25 cellular contexts compared by ENCODE assay signal in genomic region chr14:100032749-100033148, GRCh38. TPM values are rescaled to one million over a fixed set of nuclear protein-coding genes. Genes with fewer than 3 reads are reported as not detected.
DNase-seq lines count a peak whose midpoint lies in the region; ATAC-seq, FAIRE-seq and TF ChIP-seq lines count a peak whose summit lies in the region.
"Had no signal": no experiment of that assay in that cellular context is flagged by ENCODE, and none has a peak within 500 bp of the region (broad histone marks: within the 10 kb centered on the region; RNA-seq: fewer than 3 reads in every experiment).

No MANE protein-coding gene starts in this region.

- no peak overlapping the region for H3K4me3 ChIP-seq in PC-9
- H3K4me3 ChIP-seq in keratinocyte (ENCODE audit: control insufficient read depth in 2 of 3, extremely low read depth in 1 of 3, insufficient read depth in 2 of 3, low read depth in 1 of 3, low read length in 3 of 3), result no peak overlapping the region

- no peak for DNase-seq in activated CD4-positive, alpha-beta T cell treated with anti-CD3 and anti-CD28 coated beads, Interleukin-2, amount 10 ng/mL, durations not matched to agents 24 days and 14 days
- DNase-seq in activated CD4-positive, alpha-beta T cell treated with anti-CD3 and anti-CD28 coated beads, Interleukin-2, amount 50 U/mL, for 1 hour, result no peak
- DNase-seq in PC-9 (no peak), keratinocyte (ENCODE audit: low read depth, low spot score) (no peak), NCI-H446 (lab: John Stamatoyannopoulos, UW) (no peak), NCI-H2171 (lab: John Stamatoyannopoulos, UW) (no peak)
- DNase-seq: activated CD8-positive, alpha-beta T cell treated with anti-CD3 and anti-CD28 coated beads for 36 hours; activated gamma-delta T cell; activated naive CD8-positive, alpha-beta T cell treated with anti-CD3 and anti-CD28 coated beads, Interleukin-2, amount 50 U/mL, for 24 hours; left cardiac atrium; naive B cell; NCI-H187; NCI-H345; NK-92 treated with Interleukin-12 subunit alpha and Interleukin-12 subunit beta, amount 100 ng/mL, for 24 hours; stimulated activated CD4-positive, alpha-beta T cell treated with anti-CD3 and anti-CD28 coated beads, Interleukin-12 subunit alpha, Interleukin-12 subunit beta, amount 100 ng/mL, for 4 hours; upper lobe of left lung had no signal

- no peaks in the 10 kb centered on the region for H3K27me3 ChIP-seq in PC-9 (ENCODE audit: insufficient read depth, low read depth)
- H3K27me3 ChIP-seq in keratinocyte (ENCODE audit: control insufficient read depth, extremely low read depth, insufficient read depth, low read length), result no peaks in the 10 kb centered on the region
- H3K27me3 ChIP-seq: upper lobe of left lung had no signal

- ATAC-seq in HG02884 (IDR thresholded peaks at IDR 0.05; ENCODE audit: unreplicated experiment), result no peak
- no peak for ATAC-seq in GM21576 (IDR thresholded peaks at IDR 0.05; ENCODE audit: unreplicated experiment)
- ATAC-seq: activated CD8-positive, alpha-beta T cell treated with anti-CD3 and anti-CD28 coated beads for 36 hours; activated naive CD8-positive, alpha-beta T cell treated with anti-CD3 and anti-CD28 coated beads, Interleukin-2, amount 50 U/mL, for 24 hours; WTC11 had no signal

- BruUV-seq in PC-9 (replicated peaks; lab: Mats Ljungman, UMichigan), result no TSS peak

- intact Hi-C loops in activated CD4-positive, alpha-beta T cell treated with anti-CD3 and anti-CD28 coated beads, Interleukin-2, amount 10 ng/mL, durations not matched to agents 24 days and 14 days (cut with micrococcal nuclease), result no loop called here
- intact Hi-C loops in PC-9 (cut with micrococcal nuclease; ENCODE audit: unreplicated experiment), result no loop called here

- H3K4me3 Mint-ChIP-seq in activated CD4-positive, alpha-beta T cell treated with anti-CD3 and anti-CD28 coated beads, Interleukin-2, amount 10 ng/mL, durations not matched to agents 24 days and 14 days, result no peak overlapping the region
- H3K4me3 Mint-ChIP-seq: activated CD8-positive, alpha-beta T cell treated with anti-CD3 and anti-CD28 coated beads for 36 hours; activated naive CD8-positive, alpha-beta T cell treated with anti-CD3 and anti-CD28 coated beads, Interleukin-2, amount 50 U/mL, for 24 hours; CD14-positive monocyte; memory B cell; naive B cell; WTC11 had no signal

- H4K20me1 ChIP-seq in PC-9 (ENCODE audit: insufficient read depth), result no peaks in the 10 kb centered on the region
- no peaks in the 10 kb centered on the region for H4K20me1 ChIP-seq in keratinocyte (ENCODE audit: control insufficient read depth, extremely low read depth, insufficient read depth, low read length)

- H3K36me3 ChIP-seq in PC-9 (ENCODE audit: low read depth), result no peaks in the 10 kb centered on the region
- no peaks in the 10 kb centered on the region for H3K36me3 ChIP-seq in keratinocyte (ENCODE audit: control insufficient read depth in 2 of 2, extremely low read depth in 1 of 2, insufficient read depth in 2 of 2, low read length in 2 of 2)
- H3K36me3 ChIP-seq: upper lobe of left lung had no signal

- peaks cover 9% of the 10 kb centered on the region for H3K4me1 Mint-ChIP-seq in activated CD4-positive, alpha-beta T cell treated with anti-CD3 and anti-CD28 coated beads, Interleukin-2, amount 10 ng/mL, durations not matched to agents 24 days and 14 days
- H3K4me1 Mint-ChIP-seq: memory B cell, naive B cell, WTC11 had no signal

- H3K4me1 ChIP-seq in PC-9 (replicated peaks; ENCODE audit: insufficient read depth) (peaks cover 34% of the 10 kb centered on the region), keratinocyte (ENCODE audit: control insufficient read depth, extremely low read depth, insufficient read depth, low read length) (peaks cover 43% of the 10 kb centered on the region)

- H3K79me2 ChIP-seq in PC-9 (ENCODE audit: low read depth), result no peaks in the 10 kb centered on the region
- no peaks in the 10 kb centered on the region for H3K79me2 ChIP-seq in keratinocyte (ENCODE audit: control insufficient read depth, insufficient read depth, low read length)

- no peak overlapping the region for H3K9ac ChIP-seq in keratinocyte (ENCODE audit: control insufficient read depth, extremely low read depth, insufficient read depth, low read length)

- no peak for TF ChIP-seq CTCF in PC-9 (conservative IDR thresholded peaks at IDR 0.05)
- TF ChIP-seq CTCF in keratinocyte (optimal IDR thresholded peaks at IDR 0.05 in 1 of 3, IDR thresholded peaks at IDR 0.05 in 1 of 3, conservative IDR thresholded peaks at IDR 0.05 in 1 of 3; ENCODE audit: extremely low read depth in 1 of 3, insufficient read depth in 2 of 3, low read length in 3 of 3), result no peak

- POLR2A ChIA-PET in PC-9 (lab: Charles Lee; ENCODE audit: unreplicated experiment), result no interaction called here

- H3K27ac Mint-ChIP-seq in activated CD4-positive, alpha-beta T cell treated with anti-CD3 and anti-CD28 coated beads, Interleukin-2, amount 10 ng/mL, durations not matched to agents 24 days and 14 days, result peak overlapping the region; percentile 25
- H3K27ac Mint-ChIP-seq: activated CD8-positive, alpha-beta T cell treated with anti-CD3 and anti-CD28 coated beads for 36 hours; activated naive CD8-positive, alpha-beta T cell treated with anti-CD3 and anti-CD28 coated beads, Interleukin-2, amount 50 U/mL, for 24 hours; memory B cell; naive B cell; WTC11 had no signal

- H2AFZ ChIP-seq in PC-9, result no peak overlapping the region
- no peak overlapping the region for H2AFZ ChIP-seq in keratinocyte (ENCODE audit: control insufficient read depth, low read length)

- dilution Hi-C loops in keratinocyte (cut with MboI; ENCODE audit: extremely low pct_ligation_motif_present, low sequenced_read_pairs), result no loop called here

- H3K27me3 Mint-ChIP-seq in activated CD4-positive, alpha-beta T cell treated with anti-CD3 and anti-CD28 coated beads, Interleukin-2, amount 10 ng/mL, durations not matched to agents 24 days and 14 days, result no peaks in the 10 kb centered on the region
- H3K27me3 Mint-ChIP-seq: activated naive CD8-positive, alpha-beta T cell treated with anti-CD3 and anti-CD28 coated beads, Interleukin-2, amount 50 U/mL, for 24 hours had no signal

- H3K36me3 Mint-ChIP-seq in activated CD4-positive, alpha-beta T cell treated with anti-CD3 and anti-CD28 coated beads, Interleukin-2, amount 10 ng/mL, durations not matched to agents 24 days and 14 days (ENCODE audit: low read depth), result peaks cover 8% of the 10 kb centered on the region
- H3K36me3 Mint-ChIP-seq: CD14-positive monocyte, memory B cell, naive B cell, WTC11 had no signal

- H3K9me3 ChIP-seq in PC-9 (ENCODE audit: insufficient read depth, low read depth), result no peaks in the 10 kb centered on the region
- H3K9me3 ChIP-seq in keratinocyte (ENCODE audit: control insufficient read depth, low read depth, low read length), result no peaks in the 10 kb centered on the region
- H3K9me3 ChIP-seq: upper lobe of left lung had no signal

- CTCF ChIA-PET in PC-9 (lab: Charles Lee), result no interaction called here

- H3K9me3 Mint-ChIP-seq in activated CD4-positive, alpha-beta T cell treated with anti-CD3 and anti-CD28 coated beads, Interleukin-2, amount 10 ng/mL, durations not matched to agents 24 days and 14 days, result no peaks in the 10 kb centered on the region
- H3K9me3 Mint-ChIP-seq: activated CD8-positive, alpha-beta T cell treated with anti-CD3 and anti-CD28 coated beads for 36 hours; activated naive CD8-positive, alpha-beta T cell treated with anti-CD3 and anti-CD28 coated beads, Interleukin-2, amount 50 U/mL, for 24 hours; CD14-positive monocyte; memory B cell; naive B cell; WTC11 had no signal

- no peaks in the 10 kb centered on the region for H3K9me2 ChIP-seq in PC-9 (ENCODE audit: insufficient read depth)

- H3K27ac ChIP-seq in PC-9, result peak overlapping the region; percentile 89; the same call in 1 of the 2 replicates
- peak overlapping the region; percentile 91 for H3K27ac ChIP-seq in keratinocyte (ENCODE audit: control insufficient read depth, insufficient read depth, low read length)

- H3K4me2 ChIP-seq in PC-9 (peak overlapping the region; percentile 93), keratinocyte (ENCODE audit: control insufficient read depth, extremely low read depth, insufficient read depth, low read depth, low read length) (peak overlapping the region; percentile 88)

- no peaks in the 10 kb centered on the region for H3K9me1 ChIP-seq in keratinocyte (ENCODE audit: control insufficient read depth, extremely low read depth, insufficient read depth, low read length)

- FAIRE-seq in keratinocyte (lab: Jason Lieb, UNC), result no peak
- FAIRE-seq: bronchial epithelial cell, endometrium, G401.6, GM18507 had no signal

- H3F3A ChIP-seq in PC-9 (ENCODE audit: insufficient read depth, low read depth), result peaks cover 21% of the 10 kb centered on the region

RNA-seq across cellular contexts. Expression of gene EVL, which starts 32.5 kb away (rescaled TPM):
- total RNA-seq in activated CD4-positive, alpha-beta T cell treated with anti-CD3 and anti-CD28 coated beads, Interleukin-2, amount 10 ng/mL, durations not matched to agents 24 days and 14 days, result 268 and 285 TPM in 2 replicates
- total RNA-seq in PC-9 (2021), result 4.9 and 5.9 TPM in 2 replicates
- 12.0 to 16.2 TPM (median 13.2 TPM) in 3 replicates for polyA plus RNA-seq in keratinocyte
- 32.6 TPM for polyA plus RNA-seq in keratinocyte (2011; ENCODE audit: low read depth)
- polyA plus RNA-seq in keratinocyte (2011; cell fraction: cytosol; rRNA removed), result 9.4 and 13.2 TPM in 2 replicates
- 52.6 and 66.7 TPM in 2 replicates for polyA plus RNA-seq in keratinocyte (2011; cell fraction: nucleus; rRNA removed)
- 13.1 and 17.6 TPM in 2 replicates for polyA plus RNA-seq in keratinocyte (2012; ENCODE audit: low replicate concordance)
- 8.2 to 26.8 TPM (median 10.1 TPM) in 3 replicates for polyA minus RNA-seq in keratinocyte
- polyA minus RNA-seq in keratinocyte (2011; cell fraction: cytosol; rRNA and poly(A)+ RNA removed), result 11.3 TPM
- polyA minus RNA-seq in keratinocyte (2011; cell fraction: nucleus; rRNA and poly(A)+ RNA removed), result 11.3 and 19.3 TPM in 2 replicates

Comparison
In these comparisons a context has a peak if more than half of its experiments do, and no peak if none do; other contexts are left out.
1. RNA of gene EVL, which starts 32.5 kb away (total RNA-seq): 268 to 285 TPM in activated CD4-positive, alpha-beta T cell treated with anti-CD3 and anti-CD28 coated beads, Interleukin-2, amount 10 ng/mL, durations not matched to agents 24 days and 14 days; 4.9 to 5.9 TPM in PC-9; every median in the first group is over 10 times any median in the second.